Comparison of ENCODE assay signal across 2 cellular contexts in genomic region chr10:51244308-51244707, GRCh38.
TF ChIP-seq lines count a peak whose summit lies in the region.

No MANE protein-coding gene starts in this region.

TF ChIP-seq in GM23338, 12 proteins besides CTCF, POLR2A, EP300 and RAD21 (continued from another document):
- TF ChIP-seq CREB1 (CRISPR knock-in tag; IDR thresholded peaks at IDR 0.05; ENCODE audit: low read depth) = no peak
- no peak for TF ChIP-seq EZH2phosphoT487 (IDR thresholded peaks at IDR 0.05; ENCODE audit: unreplicated experiment)
- no peak for TF ChIP-seq POLR2AphosphoS5 (IDR thresholded peaks at IDR 0.05; ENCODE audit: low read depth)
- no peak for TF ChIP-seq ZNF114 (CRISPR knock-in tag; IDR thresholded peaks at IDR 0.05)
- TF ChIP-seq NANOG (IDR thresholded peaks at IDR 0.05; ENCODE audit: borderline replicate concordance) = no peak
- TF ChIP-seq ZNF462 (CRISPR knock-in tag; IDR thresholded peaks at IDR 0.05) = no peak
- no peak for TF ChIP-seq EZH2 (IDR thresholded peaks at IDR 0.05; ENCODE audit: low read depth, unreplicated experiment)
- TF ChIP-seq REST (IDR thresholded peaks at IDR 0.05; ENCODE audit: unreplicated experiment) = no peak
- TF ChIP-seq STAT1 (IDR thresholded peaks at IDR 0.05; ENCODE audit: unreplicated experiment) = no peak
- no peak for TF ChIP-seq ETS1 (IDR thresholded peaks at IDR 0.05)

TF ChIP-seq in WTC11, 78 proteins besides CTCF, POLR2A, EP300 and RAD21:
- TF ChIP-seq ZNF281 (CRISPR knock-in tag; IDR thresholded peaks at IDR 0.05) (no peak), ZNF121 (CRISPR knock-in tag; IDR thresholded peaks at IDR 0.05) (no peak), PREB (CRISPR knock-in tag; IDR thresholded peaks at IDR 0.05; ENCODE audit: borderline replicate concordance) (no peak), JAZF1 (CRISPR knock-in tag; IDR thresholded peaks at IDR 0.05) (no peak), FOXP1 (CRISPR knock-in tag; IDR thresholded peaks at IDR 0.05; ENCODE audit: borderline replicate concordance) (no peak), ATF2 (CRISPR knock-in tag; IDR thresholded peaks at IDR 0.05; ENCODE audit: borderline replicate concordance, low read depth) (no peak), HMGXB4 (CRISPR knock-in tag; IDR thresholded peaks at IDR 0.05) (no peak), ZBTB43 (CRISPR knock-in tag; IDR thresholded peaks at IDR 0.05) (no peak), GTF2I (CRISPR knock-in tag; conservative IDR thresholded peaks at IDR 0.05) (no peak), NFYB (CRISPR knock-in tag; conservative IDR thresholded peaks at IDR 0.05; ENCODE audit: low read depth) (no peak), SOX15 (CRISPR knock-in tag; IDR thresholded peaks at IDR 0.05) (no peak), ZNF219 (CRISPR knock-in tag; IDR thresholded peaks at IDR 0.05; ENCODE audit: borderline replicate concordance) (no peak), HMGA2 (CRISPR knock-in tag; IDR thresholded peaks at IDR 0.05) (no peak)
